8 cellular contexts compared by ENCODE assay signal in genomic region chr9:103397868-103398600, GRCh38.
A peak's percentile ranks its signal among the peaks of the same experiment; 100 is the strongest.
DNase-seq lines count a peak whose midpoint lies in the region; TF ChIP-seq lines count a peak whose summit lies in the region.

No MANE protein-coding gene starts in this region.

- no peaks in the 10 kb centered on the region for H3K4me1 ChIP-seq in breast epithelium
- H3K4me1 ChIP-seq in Peyer's patch = no peaks in the 10 kb centered on the region
- no peaks in the 10 kb centered on the region for H3K4me1 ChIP-seq in sigmoid colon

- no peak for TF ChIP-seq EP300 in Ishikawa (IDR thresholded peaks at IDR 0.05; ENCODE audit: borderline replicate concordance)
- no peak for TF ChIP-seq EP300 in sigmoid colon (IDR thresholded peaks at IDR 0.05)

- no peak overlapping the region for H3K4me3 ChIP-seq in breast epithelium
- H3K4me3 ChIP-seq in H7 (ENCODE audit: insufficient read depth, low read depth, low read length) = no peak overlapping the region
- H3K4me3 ChIP-seq in Peyer's patch = no peak overlapping the region
- no peak overlapping the region for H3K4me3 ChIP-seq in sigmoid colon

- H3K9me3 Mint-ChIP-seq in MCF 10A (ENCODE audit: unreplicated experiment) (no peaks in the 10 kb centered on the region), mesothelial cell of epicardium (peaks cover 4% of the 10 kb centered on the region)

- no peaks in the 10 kb centered on the region for H3K9me3 ChIP-seq in breast epithelium
- H3K9me3 ChIP-seq in Peyer's patch = no peaks in the 10 kb centered on the region
- no peaks in the 10 kb centered on the region for H3K9me3 ChIP-seq in sigmoid colon

- H3K36me3 ChIP-seq in breast epithelium (no peaks in the 10 kb centered on the region), H7 (replicated peaks; ENCODE audit: control insufficient read depth, insufficient read depth, low read length) (no peaks in the 10 kb centered on the region), Peyer's patch (no peaks in the 10 kb centered on the region), sigmoid colon (no peaks in the 10 kb centered on the region)

- intact Hi-C loops in MCF 10A (cut with micrococcal nuclease) (loop anchor here (1.0 to 10.0 kb wide), 5 partner anchors 207 to 1347 kb away; partner anchors contain the start of genes NIPSNAP3A and SMC2), breast epithelium (cut with DNase I; ENCODE audit: low total_unique reads) (no loop called here), sigmoid colon (cut with DNase I) (no loop called here)

- H3K27me3 Mint-ChIP-seq in MCF 10A (ENCODE audit: insufficient read depth, unreplicated experiment) = no peaks in the 10 kb centered on the region
- no peaks in the 10 kb centered on the region for H3K27me3 Mint-ChIP-seq in mesothelial cell of epicardium (ENCODE audit: low read depth)

- H3K4me1 Mint-ChIP-seq in MCF 10A (ENCODE audit: insufficient read depth, unreplicated experiment) (peaks cover 6% of the 10 kb centered on the region), mesothelial cell of epicardium (no peaks in the 10 kb centered on the region)

- BruUV-seq in MCF 10A (replicated peaks; lab: Mats Ljungman, UMichigan) = no TSS peak

- POLR2A ChIA-PET in MCF 10A (lab: Yijun Ruan, JAX) = no interaction called here

- H3K27ac ChIP-seq in breast epithelium (no peak overlapping the region), Peyer's patch (no peak overlapping the region), sigmoid colon (no peak overlapping the region)

- TF ChIP-seq CTCF in MCF 10A (IDR thresholded peaks at IDR 0.05; ENCODE audit: unreplicated experiment) (peak; percentile 76), breast epithelium (IDR thresholded peaks at IDR 0.05) (peak in 1 of 3 donors; percentile 25), Peyer's patch (IDR thresholded peaks at IDR 0.05) (peak in 4 of 6 experiments; percentile 28 to 48 (median 42)), mesothelial cell of epicardium (IDR thresholded peaks at IDR 0.05; ENCODE audit: unreplicated experiment) (peak; percentile 69), sigmoid colon (IDR thresholded peaks at IDR 0.05) (peak in 2 of 4 experiments; percentile 19 to 35)

- H3K27me3 ChIP-seq in breast epithelium (no peaks in the 10 kb centered on the region), H7 (ENCODE audit: control insufficient read depth, insufficient read depth, low read length) (no peaks in the 10 kb centered on the region), Peyer's patch (no peaks in the 10 kb centered on the region), sigmoid colon (no peaks in the 10 kb centered on the region)

- H3K36me3 Mint-ChIP-seq in MCF 10A (ENCODE audit: insufficient read depth, unreplicated experiment) (no peaks in the 10 kb centered on the region), mesothelial cell of epicardium (no peaks in the 10 kb centered on the region)

- H3K4me3 Mint-ChIP-seq in MCF 10A (ENCODE audit: unreplicated experiment) (no peak overlapping the region), mesothelial cell of epicardium (no peak overlapping the region)

- no peak for TF ChIP-seq POLR2A in breast epithelium (IDR thresholded peaks at IDR 0.05)
- TF ChIP-seq POLR2A in Peyer's patch (IDR thresholded peaks at IDR 0.05) = no peak
- no peak for TF ChIP-seq POLR2A in sigmoid colon (IDR thresholded peaks at IDR 0.05)

- WGBS in sigmoid colon, 2 donors = 50 to 51% methylated on average over 5 of the region's 5 CpGs

- no peak overlapping the region for H3K27ac Mint-ChIP-seq in MCF 10A (ENCODE audit: low read depth, unreplicated experiment)
- no peak overlapping the region for H3K27ac Mint-ChIP-seq in mesothelial cell of epicardium

- TF ChIP-seq RAD21 in Ishikawa (IDR thresholded peaks at IDR 0.05; ENCODE audit: low read depth) = peak; percentile 66

- CTCF ChIA-PET in MCF 10A (lab: Yijun Ruan, JAX) = interaction anchor here (0.6 to 1.3 kb wide), 11 partner anchors 11 to 990 kb away, joined by 3 to 7 read pairs (median 3); no protein-coding TSS in a partner anchor

- peak; percentile 65 for DNase-seq in MCF 10A (ENCODE audit: unreplicated experiment)
- no peak for DNase-seq in breast epithelium (ENCODE audit: low spot score in 2 of 2)
- peak; percentile 8 for DNase-seq in H7
- no peak for DNase-seq in Peyer's patch
- DNase-seq in dermis microvascular lymphatic vessel endothelial cell (ENCODE audit: low read depth in 2 of 2) = peak; percentile 39 to 74
- peak in 1 of 2 experiments; percentile 46 for DNase-seq in mesothelial cell of epicardium (ENCODE audit: low spot score in 2 of 2, unreplicated experiment in 2 of 2)
- DNase-seq in sigmoid colon = no peak

TF ChIP-seq in Ishikawa, 13 proteins besides CTCF, POLR2A, EP300 and RAD21:
- TF ChIP-seq, protein P1, sequence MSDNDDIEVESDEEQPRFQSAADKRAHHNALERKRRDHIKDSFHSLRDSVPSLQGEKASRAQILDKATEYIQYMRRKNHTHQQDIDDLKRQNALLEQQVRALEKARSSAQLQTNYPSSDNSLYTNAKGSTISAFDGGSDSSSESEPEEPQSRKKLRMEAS (IDR thresholded peaks at IDR 0.05) = no peak
- peak; percentile 71 for TF ChIP-seq TEAD4 (IDR thresholded peaks at IDR 0.05)

Comparison
In these comparisons a context has a peak if more than half of its experiments do, and no peak if none do; other contexts are left out.
1. DNase-seq: peak in MCF 10A (single experiment), H7 (single experiment) and dermis microvascular lymphatic vessel endothelial cell (2 of 2); none in breast epithelium (0 of 2), Peyer's patch (0 of 3) and sigmoid colon (single experiment).